20 cellular contexts compared by ENCODE assay signal in genomic region chr6:7526755-7527154, GRCh38.
"Had no signal": no experiment of that assay in that cellular context is flagged by ENCODE, and none has a peak within 500 bp of the region (broad histone marks: within the 10 kb centered on the region; RNA-seq: fewer than 3 reads in every experiment).

No MANE protein-coding gene starts in this region.

- H3K27ac Mint-ChIP-seq: activated CD4-positive, alpha-beta T cell treated with anti-CD3 and anti-CD28 coated beads, Interleukin-2, amount 10 ng/mL, durations not matched to agents 7 days and 5 days; naive thymus-derived CD8-positive, alpha-beta T cell; stimulated activated memory B cell treated with anti-CD40 and anti-IgM and Interleukin-4, amounts not matched to agents 10 μg/mL and 1 μg/mL and 100 μg/mL, for 72 hours; T-helper 2 cell treated with Interferon-gamma antibody and Interleukin-4, amounts not matched to agents 5 μg/mL and 100 μg/mL, for 36 hours had no signal

- H3K4me1 ChIP-seq: parathyroid adenoma, right lobe of liver, testis, upper lobe of left lung had no signal

- H3K36me3 ChIP-seq: esophagus squamous epithelium, heart right ventricle, neutrophil, right lobe of liver, upper lobe of left lung had no signal

- H3K27me3 ChIP-seq: right lobe of liver, testis, upper lobe of left lung had no signal

- H3K27ac ChIP-seq: esophagus squamous epithelium, heart right ventricle, neutrophil, parathyroid adenoma, right lobe of liver, testis, upper lobe of left lung had no signal

- H3K79me2 ChIP-seq: parathyroid adenoma had no signal

- H3K4me3 ChIP-seq: esophagus squamous epithelium, heart right ventricle, right lobe of liver, testis, upper lobe of left lung had no signal

- H3K9ac ChIP-seq: parathyroid adenoma had no signal

- ATAC-seq: activated CD4-positive, CD25-positive, alpha-beta regulatory T cell treated with anti-CD3 and anti-CD28 coated beads, Interleukin-2, amount 50 U/mL, for 24 hours; heart right ventricle; naive thymus-derived CD8-positive, alpha-beta T cell; right lobe of liver; stimulated activated memory B cell treated with anti-CD40 and anti-IgM and Interleukin-4, amounts not matched to agents 10 μg/mL and 1 μg/mL and 100 μg/mL, for 72 hours had no signal

- H3K4me1 Mint-ChIP-seq: activated CD4-positive, alpha-beta T cell treated with anti-CD3 and anti-CD28 coated beads, Interleukin-2, amount 10 ng/mL, durations not matched to agents 7 days and 5 days had no signal

- H3K4me3 Mint-ChIP-seq: activated CD4-positive, alpha-beta T cell treated with anti-CD3 and anti-CD28 coated beads, Interleukin-2, amount 10 ng/mL, durations not matched to agents 7 days and 5 days; naive thymus-derived CD8-positive, alpha-beta T cell; stimulated activated memory B cell treated with anti-CD40 and anti-IgM and Interleukin-4, amounts not matched to agents 10 μg/mL and 1 μg/mL and 100 μg/mL, for 72 hours; T-helper 2 cell treated with Interferon-gamma antibody and Interleukin-4, amounts not matched to agents 5 μg/mL and 100 μg/mL, for 36 hours had no signal

- DNase-seq: activated CD4-positive, alpha-beta T cell treated with anti-CD3 and anti-CD28 coated beads, Interleukin-2, amount 10 ng/mL, durations not matched to agents 7 days and 5 days; activated CD8-positive, alpha-beta memory T cell treated with anti-CD3 and anti-CD28 coated beads, Interleukin-2, amount 50 U/mL, for 48 hours; activated effector memory CD4-positive, alpha-beta T cell treated with anti-CD3 and anti-CD28 coated beads, Interleukin-2, amount 50 U/mL, for 16 hours; activated naive CD4-positive, alpha-beta T cell treated with anti-CD3 and anti-CD28 coated beads, Interleukin-2, amount 50 U/mL, for 16 hours; activated T-cell treated with anti-CD3 and anti-CD28 coated beads, Interleukin-2, amount 50 U/mL, for 48 hours; dermis blood vessel endothelial cell; effector memory CD4-positive, alpha-beta T cell; esophagus squamous epithelium; heart right ventricle; naive thymus-derived CD8-positive, alpha-beta T cell; right lobe of liver; small intestine; stimulated activated CD4-positive, alpha-beta T cell treated with anti-CD3 and anti-CD28 coated beads, Interleukin-4, amount 100 ng/mL, for 1 hour; testis; upper lobe of left lung had no signal

- H2AFZ ChIP-seq: parathyroid adenoma had no signal

- H3K36me3 Mint-ChIP-seq: naive thymus-derived CD8-positive, alpha-beta T cell; stimulated activated memory B cell treated with anti-CD40 and anti-IgM and Interleukin-4, amounts not matched to agents 10 μg/mL and 1 μg/mL and 100 μg/mL, for 72 hours had no signal

- H3K9me3 ChIP-seq: esophagus squamous epithelium, heart right ventricle, neutrophil, right lobe of liver, testis, upper lobe of left lung had no signal

- FAIRE-seq: small intestine had no signal

- H3K9me3 Mint-ChIP-seq: activated CD4-positive, alpha-beta T cell treated with anti-CD3 and anti-CD28 coated beads, Interleukin-2, amount 10 ng/mL, durations not matched to agents 7 days and 5 days; naive thymus-derived CD8-positive, alpha-beta T cell; stimulated activated memory B cell treated with anti-CD40 and anti-IgM and Interleukin-4, amounts not matched to agents 10 μg/mL and 1 μg/mL and 100 μg/mL, for 72 hours; T-helper 2 cell treated with Interferon-gamma antibody and Interleukin-4, amounts not matched to agents 5 μg/mL and 100 μg/mL, for 36 hours had no signal
